In genomic region chr4:126916626-126917140, GRCh38 we compare ENCODE assay signal across 1 cellular context.
TF ChIP-seq lines count a peak whose summit lies in the region.

No MANE protein-coding gene starts in this region.

TF ChIP-seq in K562, 482 proteins besides CTCF, POLR2A, EP300 and RAD21 (continued from another document and continues in another):
- TF ChIP-seq E2F8 (IDR thresholded peaks at IDR 0.05; ENCODE audit: low read depth, partially characterized antibody) (no peak), TBP (optimal IDR thresholded peaks at IDR 0.05; ENCODE audit: low read depth, low read length) (peak; percentile 26), JUN (IDR thresholded peaks at IDR 0.05; ENCODE audit: borderline replicate concordance, low read depth, low read length) (peak; percentile 31; the same call in 1 of the 2 replicates), JUN (CRISPR knock-in tag; IDR thresholded peaks at IDR 0.05; ENCODE audit: borderline replicate concordance) (no peak), FUS (optimal IDR thresholded peaks at IDR 0.05; ENCODE audit: low read depth, low read length) (no peak), LEF1 (IDR thresholded peaks at IDR 0.05) (0 out of 2 replicates have a peak, but pooled peaks have one; percentile 21), CBX8 (IDR thresholded peaks at IDR 0.05; ENCODE audit: borderline replicate concordance, extremely low read depth, low read depth, low read length, poor library complexity, severe bottlenecking) (no peak), MXD1 (CRISPR knock-in tag; IDR thresholded peaks at IDR 0.05; ENCODE audit: borderline replicate concordance, poor library complexity, severe bottlenecking) (no peak), SMAD3 (CRISPR knock-in tag; conservative IDR thresholded peaks at IDR 0.05) (no peak), STAG1 (CRISPR knock-in tag; IDR thresholded peaks at IDR 0.05; ENCODE audit: borderline replicate concordance) (no peak), CBX5 (IDR thresholded peaks at IDR 0.05; ENCODE audit: borderline replicate concordance, low read depth) (0 out of 2 replicates have a peak, but pooled peaks have one; percentile 32), HINFP (tag; conservative IDR thresholded peaks at IDR 0.05; ENCODE audit: low read depth) (no peak), BRCA1 (IDR thresholded peaks at IDR 0.05) (no peak), BRCA1 (CRISPR knock-in tag; IDR thresholded peaks at IDR 0.05) (no peak), ZNF76 (CRISPR knock-in tag; IDR thresholded peaks at IDR 0.05; ENCODE audit: borderline replicate concordance) (no peak), RERE (CRISPR knock-in tag; IDR thresholded peaks at IDR 0.05; ENCODE audit: borderline replicate concordance) (no peak), SETDB1 (IDR thresholded peaks at IDR 0.05; ENCODE audit: low read length) (no peak), ZNF551 (CRISPR knock-in tag; IDR thresholded peaks at IDR 0.05) (no peak), POLR3G (IDR thresholded peaks at IDR 0.05; ENCODE audit: extremely low read depth, insufficient read length, insufficient replicate concordance) (no peak), BRD9 (IDR thresholded peaks at IDR 0.05; ENCODE audit: low read depth, partially characterized antibody) (no peak), LARP7 (IDR thresholded peaks at IDR 0.05) (no peak), BMI1 (IDR thresholded peaks at IDR 0.05; ENCODE audit: low read length) (no peak), FOXK1 (CRISPR knock-in tag; IDR thresholded peaks at IDR 0.05; ENCODE audit: borderline replicate concordance) (no peak), ILK (tag; IDR thresholded peaks at IDR 0.05; ENCODE audit: borderline replicate concordance, low read depth) (no peak), NFIX (CRISPR knock-in tag; IDR thresholded peaks at IDR 0.05; ENCODE audit: low read depth) (no peak), KAT8 (IDR thresholded peaks at IDR 0.05; ENCODE audit: low read depth) (no peak), FOXP1 (CRISPR knock-in tag; IDR thresholded peaks at IDR 0.05) (no peak), ARID3B (CRISPR knock-in tag; IDR thresholded peaks at IDR 0.05; ENCODE audit: borderline replicate concordance) (no peak), GTF2E2 (tag; IDR thresholded peaks at IDR 0.05) (no peak), BDP1 (IDR thresholded peaks at IDR 0.05; ENCODE audit: insufficient read depth, insufficient read length) (no peak), SNIP1 (IDR thresholded peaks at IDR 0.05; ENCODE audit: low read depth) (no peak), ZC3H8 (IDR thresholded peaks at IDR 0.05) (no peak), ZNF449 (CRISPR knock-in tag; IDR thresholded peaks at IDR 0.05) (no peak), ZNF174 (CRISPR knock-in tag; IDR thresholded peaks at IDR 0.05) (no peak), CEBPG (CRISPR knock-in tag; IDR thresholded peaks at IDR 0.05) (no peak), CEBPG (tag; conservative IDR thresholded peaks at IDR 0.05 in 1 of 2, IDR thresholded peaks at IDR 0.05 in 1 of 2) (no peak), ZNF408 (CRISPR knock-in tag; IDR thresholded peaks at IDR 0.05; ENCODE audit: low read depth) (no peak), ZNF24 (IDR thresholded peaks at IDR 0.05) (no peak), PBX2 (CRISPR knock-in tag; IDR thresholded peaks at IDR 0.05; ENCODE audit: low read depth) (no peak), PBX2 (tag; conservative IDR thresholded peaks at IDR 0.05; ENCODE audit: low read depth) (no peak), SP1 (CRISPR knock-in tag; IDR thresholded peaks at IDR 0.05) (no peak), SMAD1 (IDR thresholded peaks at IDR 0.05; ENCODE audit: low read depth, low read length, partially characterized antibody) (no peak), RBM22 (IDR thresholded peaks at IDR 0.05; ENCODE audit: low read depth, low read length, poor library complexity, severe bottlenecking) (no peak), PTBP1 (IDR thresholded peaks at IDR 0.05; ENCODE audit: low read depth, low read length) (no peak), TRIM28 (IDR thresholded peaks at IDR 0.05) (no peak), NFIC (IDR thresholded peaks at IDR 0.05) (no peak), NFE2L1 (tag; IDR thresholded peaks at IDR 0.05; ENCODE audit: borderline replicate concordance, low read depth) (no peak), TARDBP (IDR thresholded peaks at IDR 0.05) (no peak), ZNF398 (CRISPR knock-in tag; IDR thresholded peaks at IDR 0.05) (no peak), PML (IDR thresholded peaks at IDR 0.05; ENCODE audit: low read length) (peak; percentile 31; the same call in 1 of the 2 replicates), SRSF7 (optimal IDR thresholded peaks at IDR 0.05; ENCODE audit: low read depth, low read length) (no peak), TBL1XR1 (IDR thresholded peaks at IDR 0.05; ENCODE audit: low read length in 2 of 2) (0 out of 4 replicates have a peak, but pooled peaks of 1 of the 2 experiments have one; percentile 15), ZNF121 (CRISPR knock-in tag; conservative IDR thresholded peaks at IDR 0.05) (no peak), PHF8 (IDR thresholded peaks at IDR 0.05; ENCODE audit: borderline replicate concordance, low read length) (no peak), ZFX (CRISPR knock-in tag; IDR thresholded peaks at IDR 0.05) (no peak), RBBP5 (IDR thresholded peaks at IDR 0.05; ENCODE audit: borderline replicate concordance, insufficient read depth, low read length, poor library complexity, severe bottlenecking) (peak; percentile 50)
